In the genomic region with DNA sequence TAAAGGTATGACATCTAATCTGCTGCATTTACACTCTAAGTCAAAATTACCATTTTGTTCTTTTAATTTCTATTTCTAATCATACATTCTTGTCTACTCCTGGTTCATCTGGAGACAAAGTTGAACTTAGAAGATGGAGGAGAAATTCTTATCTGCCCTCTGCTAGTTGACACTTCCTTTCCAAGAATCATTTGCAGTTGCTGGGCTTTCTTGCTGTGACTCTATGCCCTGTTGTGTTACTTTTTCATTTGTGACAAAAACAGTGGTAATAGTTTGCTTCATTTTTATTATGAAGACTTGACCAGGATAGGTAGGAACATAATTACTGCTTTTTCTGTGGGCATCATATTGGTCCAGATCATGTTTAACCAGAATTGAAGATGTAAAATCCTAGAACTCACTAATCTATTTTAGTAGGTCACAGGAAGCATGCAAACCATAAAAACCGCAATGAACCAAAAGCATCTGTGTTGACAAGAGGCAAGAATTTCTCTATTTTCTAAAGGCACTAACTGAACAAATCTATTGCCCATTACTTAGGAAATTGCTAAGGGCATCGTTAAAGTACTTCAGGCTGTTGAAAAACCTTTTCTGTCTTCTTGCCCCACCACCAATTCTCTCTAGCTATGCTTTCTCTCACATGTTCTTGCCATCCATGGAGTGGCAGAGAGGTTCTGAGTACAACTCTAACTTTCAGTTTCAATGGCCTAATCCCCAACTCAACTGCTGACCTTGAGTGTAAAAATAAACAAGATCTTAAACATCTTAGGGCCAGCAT, we compare ENCODE assay signal across 13 cellular contexts. TPM values are rescaled to one million over a fixed set of nuclear protein-coding genes. Genes with fewer than 3 reads are reported as not detected.
DNase-seq lines count a peak whose midpoint lies in the region; ATAC-seq and TF ChIP-seq lines count a peak whose summit lies in the region.
"Had no signal": no experiment of that assay in that cellular context is flagged by ENCODE, and none has a peak within 500 bp of the region (broad histone marks: within the 10 kb centered on the region; RNA-seq: fewer than 3 reads in every experiment).

No MANE protein-coding gene starts in this region.

- no peak for TF ChIP-seq CTCF in HL-60 (IDR thresholded peaks at IDR 0.05; ENCODE audit: insufficient read depth, low read length)
- TF ChIP-seq CTCF in GM10266 (IDR thresholded peaks at IDR 0.05; ENCODE audit: control insufficient read depth, insufficient read depth, low read depth, missing control alignments) = no peak

- peak overlapping the region; percentile 50 for H3K4me3 Mint-ChIP-seq in activated naive CD8-positive, alpha-beta T cell treated with anti-CD3 and anti-CD28 coated beads for 36 hours
- H3K4me3 Mint-ChIP-seq: WTC11 had no signal

- DNase-seq in HL-60 (ENCODE audit: low read depth in 1 of 2, low spot score in 1 of 2) (peak in 1 of 2 experiments; percentile 45), GM10266 (ENCODE audit: extremely low spot score) (no peak)
- DNase-seq in activated naive CD8-positive, alpha-beta T cell treated with anti-CD3 and anti-CD28 coated beads for 36 hours = no peak
- DNase-seq in stimulated activated CD4-positive, alpha-beta T cell treated with anti-CD3 and anti-CD28 coated beads, Interleukin-1b, Interleukin-23, amount 100 ng/mL, for 48 hours = no peak
- no peak for DNase-seq in stimulated activated CD4-positive, alpha-beta T cell treated with anti-CD3 and anti-CD28 coated beads, Interleukin-4, amount 100 ng/mL, for 24 hours
- DNase-seq: caudate nucleus; DMS79; NCI-H2227 treated with DMSO at 0.1 percent for 48 hours; stimulated activated CD8-positive, alpha-beta memory T cell treated with anti-CD3 and anti-CD28 coated beads, Interleukin-4, amount 100 ng/mL, for 48 hours had no signal

- H3K9me3 Mint-ChIP-seq in activated naive CD8-positive, alpha-beta T cell treated with anti-CD3 and anti-CD28 coated beads for 36 hours = no peaks in the 10 kb centered on the region

- ATAC-seq in GM21390 (IDR thresholded peaks at IDR 0.05; ENCODE audit: unreplicated experiment) = peak; percentile 74
- no peak for ATAC-seq in GM18519 (IDR thresholded peaks at IDR 0.05; ENCODE audit: low FRiP score, unreplicated experiment)
- ATAC-seq: WTC11 had no signal

- H3K27me3 Mint-ChIP-seq in activated naive CD8-positive, alpha-beta T cell treated with anti-CD3 and anti-CD28 coated beads for 36 hours = peaks cover 4% of the 10 kb centered on the region

- peak overlapping the region; percentile 80 for H3K27ac Mint-ChIP-seq in activated naive CD8-positive, alpha-beta T cell treated with anti-CD3 and anti-CD28 coated beads for 36 hours
- H3K27ac Mint-ChIP-seq: WTC11 had no signal

- peak overlapping the region; percentile 28 for H3K27ac ChIP-seq in HL-60 (replicated peaks)

- H3K36me3 Mint-ChIP-seq in activated naive CD8-positive, alpha-beta T cell treated with anti-CD3 and anti-CD28 coated beads for 36 hours = peaks cover 4% of the 10 kb centered on the region

- H3K4me3 ChIP-seq in GM08714 (ENCODE audit: low read length) = peak overlapping the region; percentile 59
- H3K4me3 ChIP-seq in HL-60 (replicated peaks; ENCODE audit: insufficient read depth, low read length) = no peak overlapping the region

- H3K4me1 Mint-ChIP-seq in activated naive CD8-positive, alpha-beta T cell treated with anti-CD3 and anti-CD28 coated beads for 36 hours = peaks cover 48% of the 10 kb centered on the region

- H3K27me3 ChIP-seq in HL-60 (ENCODE audit: insufficient read depth, poor library complexity, severe bottlenecking) = no peaks in the 10 kb centered on the region

RNA-seq across cellular contexts. Expression of a gene that starts 4.2 kb away (rescaled TPM):
- under 1 TPM in 1 of 2 experiments, not detected in 1; 0.16 TPM for total RNA-seq in activated naive CD8-positive, alpha-beta T cell treated with anti-CD3 and anti-CD28 coated beads for 36 hours
- total RNA-seq: WTC11 had no signal

RNA-seq across cellular contexts. Expression of a gene that starts 21.1 kb away (rescaled TPM):
- total RNA-seq in activated naive CD8-positive, alpha-beta T cell treated with anti-CD3 and anti-CD28 coated beads for 36 hours = under 1 TPM; 0.08 to 0.21 TPM
- total RNA-seq: WTC11 had no signal

RNA-seq across cellular contexts. Expression of a gene that starts 57.4 kb away (rescaled TPM):
- 1 to 10 TPM; 3.1 to 3.4 TPM for total RNA-seq in activated naive CD8-positive, alpha-beta T cell treated with anti-CD3 and anti-CD28 coated beads for 36 hours
- total RNA-seq: WTC11 had no signal
